1 cellular context compared by ENCODE assay signal in the genomic region with DNA sequence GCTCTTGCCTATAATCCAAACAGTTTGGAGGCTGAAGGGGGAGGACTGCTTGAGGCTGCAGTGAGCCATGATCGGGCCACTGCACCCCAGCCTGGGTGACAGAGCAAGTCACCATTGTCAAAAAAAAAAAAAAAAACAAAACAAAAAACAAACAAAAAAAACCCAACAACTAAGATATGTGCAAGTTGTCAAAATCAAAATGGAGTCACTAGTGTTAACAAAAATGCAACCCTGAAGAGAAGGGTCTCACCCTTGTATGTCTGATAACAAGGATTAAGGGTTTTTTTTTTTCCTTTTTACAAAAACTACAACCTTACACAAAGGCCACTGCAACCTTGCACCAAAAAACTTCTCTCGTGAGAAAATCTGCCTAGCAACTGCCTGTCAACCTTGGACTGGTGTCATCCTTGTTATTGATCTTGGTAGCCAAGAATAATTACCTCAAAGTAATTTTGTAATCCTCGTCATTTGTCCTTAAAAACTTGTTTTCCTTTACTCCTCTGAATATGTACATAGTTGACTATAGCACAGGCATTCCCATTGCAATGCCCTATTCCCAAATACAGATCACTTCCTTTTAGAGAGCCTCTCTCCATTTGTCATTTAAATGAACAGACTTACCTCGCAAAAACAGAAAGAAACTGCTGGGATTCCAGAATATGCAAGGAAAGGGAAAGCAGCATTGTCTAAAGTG.
TF ChIP-seq lines count a peak whose summit lies in the region.

No MANE protein-coding gene starts in this region.

TF ChIP-seq in HepG2, 621 proteins besides CTCF, POLR2A, EP300 and RAD21 (continued from another document):
- TF ChIP-seq, protein P1, sequence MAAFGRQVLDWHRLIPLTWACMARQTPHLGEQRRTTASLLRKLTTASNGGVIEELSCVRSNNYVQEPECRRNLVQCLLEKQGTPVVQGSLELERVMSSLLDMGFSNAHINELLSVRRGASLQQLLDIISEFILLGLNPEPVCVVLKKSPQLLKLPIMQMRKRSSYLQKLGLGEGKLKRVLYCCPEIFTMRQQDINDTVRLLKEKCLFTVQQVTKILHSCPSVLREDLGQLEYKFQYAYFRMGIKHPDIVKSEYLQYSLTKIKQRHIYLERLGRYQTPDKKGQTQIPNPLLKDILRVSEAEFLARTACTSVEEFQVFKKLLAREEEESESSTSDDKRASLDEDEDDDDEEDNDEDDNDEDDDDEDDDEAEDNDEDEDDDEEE (CRISPR knock-in tag; IDR thresholded peaks at IDR 0.05), result no peak
- TF ChIP-seq PCBP1 (IDR thresholded peaks at IDR 0.05; ENCODE audit: borderline replicate concordance, low read depth, low read length), result no peak
- peak; percentile 91 for TF ChIP-seq RFX5 (IDR thresholded peaks at IDR 0.05; ENCODE audit: low read depth, low read length)
TF ChIP-seq in HepG2: peak in this region for 2.
